ENCODE assay signal across 1 cellular context in the genomic region with DNA sequence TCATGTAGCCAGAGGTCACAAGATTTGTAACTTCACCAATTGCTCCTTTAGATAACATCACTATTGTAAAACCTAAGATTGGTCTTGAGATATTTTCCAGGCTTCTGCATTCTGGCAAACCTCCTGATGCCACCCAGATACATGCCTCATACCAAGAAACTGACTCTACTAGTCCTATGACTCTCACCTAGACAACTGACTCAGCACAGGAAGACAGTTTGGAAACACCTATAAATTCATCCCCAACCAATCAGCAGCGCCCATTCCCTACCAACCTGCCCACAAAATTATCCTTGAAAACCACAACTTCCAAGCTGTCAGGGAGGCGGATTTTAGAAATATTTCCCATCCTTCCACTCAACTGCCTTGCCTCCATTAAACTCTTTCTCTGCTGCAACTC.
TF ChIP-seq lines count a peak whose summit lies in the region.

No MANE protein-coding gene starts in this region.

TF ChIP-seq in neural cell, 6 proteins besides CTCF, POLR2A, EP300 and RAD21:
- TF ChIP-seq SMC3 (conservative IDR thresholded peaks at IDR 0.05; ENCODE audit: poor library complexity) (no peak), MXI1 (conservative IDR thresholded peaks at IDR 0.05; ENCODE audit: poor library complexity, severe bottlenecking) (no peak)
TF ChIP-seq in neural cell: peak in this region for 0.
